ENCODE assay signal across 10 cellular contexts in genomic region chr6:13407709-13408695, GRCh38.
DNase-seq lines count a peak whose midpoint lies in the region; ATAC-seq, FAIRE-seq and TF ChIP-seq lines count a peak whose summit lies in the region.
"Had no signal": no experiment of that assay in that cellular context is flagged by ENCODE, and none has a peak within 500 bp of the region (broad histone marks: within the 10 kb centered on the region; RNA-seq: fewer than 3 reads in every experiment).

No MANE protein-coding gene starts in this region.

- ATAC-seq in activated CD4-positive, CD25-positive, alpha-beta regulatory T cell treated with anti-CD3 and anti-CD28 coated beads, Interleukin-2, amount 50 U/mL, for 24 hours = no peak
- ATAC-seq in GM19467 (IDR thresholded peaks at IDR 0.05; ENCODE audit: unreplicated experiment) = no peak

- TF ChIP-seq CTCF in glutamatergic neuron (IDR thresholded peaks at IDR 0.05; ENCODE audit: partially characterized antibody, unreplicated experiment) = no peak

- H3K4me3 Mint-ChIP-seq in immature natural killer cell = no peak overlapping the region
- no peak overlapping the region for H3K4me3 Mint-ChIP-seq in glutamatergic neuron (ENCODE audit: unreplicated experiment)
- H3K4me3 Mint-ChIP-seq: T-helper 1 cell treated with Interleukin-12 subunit alpha and Interleukin-12 subunit beta and Interleukin-4 antibody, amounts not matched to agents 30 μg/mL and 1 μg/mL, for 36 hours had no signal

- FAIRE-seq in GM12892 (lab: Jason Lieb, UNC) = no peak
- FAIRE-seq: colon had no signal

- H3K27ac ChIP-seq in angular gyrus (ENCODE audit: low read depth, low read length) = peak overlapping the region; percentile 89

- H3K9me3 Mint-ChIP-seq in immature natural killer cell (no peaks in the 10 kb centered on the region), glutamatergic neuron (ENCODE audit: unreplicated experiment) (no peaks in the 10 kb centered on the region)

- H3K4me1 Mint-ChIP-seq in immature natural killer cell (peaks cover 92 to 97% of the 10 kb centered on the region in 2 donors), glutamatergic neuron (ENCODE audit: low read depth, unreplicated experiment) (peaks cover 18% of the 10 kb centered on the region)

- H3K36me3 Mint-ChIP-seq in immature natural killer cell (peaks cover 0 to 10% (median 0%) of the 10 kb centered on the region in 3 donors), glutamatergic neuron (ENCODE audit: unreplicated experiment) (no peaks in the 10 kb centered on the region)

- no peaks in the 10 kb centered on the region for H3K27me3 Mint-ChIP-seq in immature natural killer cell (ENCODE audit: low read depth in 3 of 3)
- no peaks in the 10 kb centered on the region for H3K27me3 Mint-ChIP-seq in glutamatergic neuron (ENCODE audit: unreplicated experiment)

- H3K27ac Mint-ChIP-seq in immature natural killer cell (peak overlapping the region; percentile 13 to 88 (median 58)), glutamatergic neuron (ENCODE audit: unreplicated experiment) (no peak overlapping the region)
- H3K27ac Mint-ChIP-seq: T-helper 1 cell treated with Interleukin-12 subunit alpha and Interleukin-12 subunit beta and Interleukin-4 antibody, amounts not matched to agents 30 μg/mL and 1 μg/mL, for 36 hours had no signal

- TF ChIP-seq POLR2A in GM12892 (IDR thresholded peaks at IDR 0.05; ENCODE audit: low read depth, low read length) = no peak

- peak in 75 of 76 experiments; percentile 21 to 96 (median 82) for DNase-seq in HUDEP-2 (lab: John Stamatoyannopoulos, UW; ENCODE audit: unreplicated experiment in 76 of 76)
- DNase-seq in immature natural killer cell = no peak
- peak; percentile 66 for DNase-seq in superior temporal gyrus (ENCODE audit: extremely low spot score)
- DNase-seq in GM12892 (ENCODE audit: insufficient read length) = no peak
- DNase-seq in glutamatergic neuron = no peak

Comparison
In these comparisons a context has a peak if more than half of its experiments do, and no peak if none do; other contexts are left out.
1. DNase-seq: peak in HUDEP-2 (75 of 76) and superior temporal gyrus (single experiment); none in immature natural killer cell (0 of 3), GM12892 (single experiment) and glutamatergic neuron (single experiment).